ENCODE assay signal across 8 cellular contexts in genomic region chr17:3002538-3003301, GRCh38.
DNase-seq lines count a peak whose midpoint lies in the region; ATAC-seq and TF ChIP-seq lines count a peak whose summit lies in the region.

No MANE protein-coding gene starts in this region.

- H3K27ac Mint-ChIP-seq in CD8-positive, alpha-beta T cell, result peak overlapping the region; percentile 37
- H3K27ac Mint-ChIP-seq in activated naive CD8-positive, alpha-beta T cell treated with anti-CD3 and anti-CD28 coated beads, Interleukin-2, amount 50 U/mL, for 24 hours, result no peak overlapping the region
- H3K27ac Mint-ChIP-seq in activated naive CD4-positive, alpha-beta T cell treated with anti-CD3 and anti-CD28 coated beads for 36 hours, result no peak overlapping the region

- no peak for ATAC-seq in CD8-positive, alpha-beta T cell
- peak; percentile 76 for ATAC-seq in GM19395 (IDR thresholded peaks at IDR 0.05; ENCODE audit: unreplicated experiment)
- ATAC-seq in HG03342 (IDR thresholded peaks at IDR 0.05; ENCODE audit: unreplicated experiment), result peak; percentile 71
- peak; percentile 29 for ATAC-seq in activated naive CD8-positive, alpha-beta T cell treated with anti-CD3 and anti-CD28 coated beads, Interleukin-2, amount 50 U/mL, for 24 hours
- no peak for ATAC-seq in sciatic nerve

- POLR2A ChIA-PET in CD8-positive, alpha-beta T cell (lab: Charles Lee), result no interaction called here

- H3K27me3 ChIP-seq in CD8-positive, alpha-beta T cell (ENCODE audit: insufficient read depth, low read length), result no peaks in the 10 kb centered on the region
- H3K27me3 ChIP-seq in smooth muscle cell (ENCODE audit: low read depth), result no peaks in the 10 kb centered on the region

- WGBS in smooth muscle cell (ENCODE audit: low lambda C conversion rate), result 93% methylated on average over 14 of the region's 14 CpGs

- no peak overlapping the region for H3K9ac ChIP-seq in smooth muscle cell (ENCODE audit: low read depth)

- no peak overlapping the region for H3K4me2 ChIP-seq in smooth muscle cell

- no peak overlapping the region for H2AFZ ChIP-seq in smooth muscle cell (ENCODE audit: low read depth)

- H3K79me2 ChIP-seq in smooth muscle cell (ENCODE audit: low read depth), result no peaks in the 10 kb centered on the region

- TF ChIP-seq CTCF in CD8-positive, alpha-beta T cell (IDR thresholded peaks at IDR 0.05), result no peak
- no peak for TF ChIP-seq CTCF in smooth muscle cell (IDR thresholded peaks at IDR 0.05; ENCODE audit: borderline replicate concordance, insufficient read depth, poor library complexity, severe bottlenecking)

- CTCF ChIA-PET in CD8-positive, alpha-beta T cell (lab: Charles Lee), result interaction anchor here (1.7 to 13.4 kb wide), 2 partner anchors 10 to 152 kb away, joined by 7 to 167 read pairs; no protein-coding TSS in a partner anchor
- CTCF ChIA-PET in activated naive CD4-positive, alpha-beta T cell treated with anti-CD3 and anti-CD28 coated beads for 36 hours (lab: Charles Lee), result interaction anchor here (0.9 to 1.9 kb wide), 3 partner anchors 10 to 167 kb away, joined by 3 to 8 read pairs (median 5); no protein-coding TSS in a partner anchor

- no peak overlapping the region for H3K4me3 ChIP-seq in CD8-positive, alpha-beta T cell (ENCODE audit: low read depth, low read length)
- H3K4me3 ChIP-seq in smooth muscle cell, result no peak overlapping the region

- no peaks in the 10 kb centered on the region for H3K27me3 Mint-ChIP-seq in CD8-positive, alpha-beta T cell (ENCODE audit: low read depth)
- H3K27me3 Mint-ChIP-seq in activated naive CD8-positive, alpha-beta T cell treated with anti-CD3 and anti-CD28 coated beads, Interleukin-2, amount 50 U/mL, for 24 hours, result no peaks in the 10 kb centered on the region
- H3K27me3 Mint-ChIP-seq in activated naive CD4-positive, alpha-beta T cell treated with anti-CD3 and anti-CD28 coated beads for 36 hours (ENCODE audit: low read depth), result no peaks in the 10 kb centered on the region

- H3K9me3 Mint-ChIP-seq in CD8-positive, alpha-beta T cell, result no peaks in the 10 kb centered on the region
- H3K9me3 Mint-ChIP-seq in activated naive CD8-positive, alpha-beta T cell treated with anti-CD3 and anti-CD28 coated beads, Interleukin-2, amount 50 U/mL, for 24 hours, result no peaks in the 10 kb centered on the region
- H3K9me3 Mint-ChIP-seq in activated naive CD4-positive, alpha-beta T cell treated with anti-CD3 and anti-CD28 coated beads for 36 hours, result no peaks in the 10 kb centered on the region

- no peak overlapping the region for H3K27ac ChIP-seq in CD8-positive, alpha-beta T cell (ENCODE audit: low read depth, low read length)
- H3K27ac ChIP-seq in smooth muscle cell (ENCODE audit: low read depth), result no peak overlapping the region

- H3K4me1 Mint-ChIP-seq in CD8-positive, alpha-beta T cell (ENCODE audit: low read depth), result peaks cover 29% of the 10 kb centered on the region
- H3K4me1 Mint-ChIP-seq in activated naive CD8-positive, alpha-beta T cell treated with anti-CD3 and anti-CD28 coated beads, Interleukin-2, amount 50 U/mL, for 24 hours, result peaks cover 24% of the 10 kb centered on the region
- H3K4me1 Mint-ChIP-seq in activated naive CD4-positive, alpha-beta T cell treated with anti-CD3 and anti-CD28 coated beads for 36 hours (ENCODE audit: low read depth), result peaks cover 27% of the 10 kb centered on the region

- H3K9me3 ChIP-seq in CD8-positive, alpha-beta T cell (ENCODE audit: low read length), result no peaks in the 10 kb centered on the region
- no peaks in the 10 kb centered on the region for H3K9me3 ChIP-seq in smooth muscle cell (replicated peaks; ENCODE audit: low read depth)

- peaks cover 28% of the 10 kb centered on the region for H3K4me1 ChIP-seq in CD8-positive, alpha-beta T cell (ENCODE audit: insufficient read depth, low read length)
- H3K4me1 ChIP-seq in smooth muscle cell (ENCODE audit: low read depth), result no peaks in the 10 kb centered on the region

- H3K36me3 Mint-ChIP-seq in CD8-positive, alpha-beta T cell, result peaks cover 31% of the 10 kb centered on the region
- no peaks in the 10 kb centered on the region for H3K36me3 Mint-ChIP-seq in activated naive CD8-positive, alpha-beta T cell treated with anti-CD3 and anti-CD28 coated beads, Interleukin-2, amount 50 U/mL, for 24 hours (ENCODE audit: low read depth)
- no peaks in the 10 kb centered on the region for H3K36me3 Mint-ChIP-seq in activated naive CD4-positive, alpha-beta T cell treated with anti-CD3 and anti-CD28 coated beads for 36 hours (ENCODE audit: low read depth)

- H3K4me3 Mint-ChIP-seq in CD8-positive, alpha-beta T cell, result peak overlapping the region; percentile 51
- H3K4me3 Mint-ChIP-seq in activated naive CD8-positive, alpha-beta T cell treated with anti-CD3 and anti-CD28 coated beads, Interleukin-2, amount 50 U/mL, for 24 hours, result no peak overlapping the region
- H3K4me3 Mint-ChIP-seq in activated naive CD4-positive, alpha-beta T cell treated with anti-CD3 and anti-CD28 coated beads for 36 hours, result no peak overlapping the region

- no peaks in the 10 kb centered on the region for H4K20me1 ChIP-seq in smooth muscle cell (ENCODE audit: low read depth)

- intact Hi-C loops in CD8-positive, alpha-beta T cell (cut with DNase I, micrococcal nuclease), result no loop called here
- intact Hi-C loops in sciatic nerve (cut with DNase I), result no loop called here
- intact Hi-C loops in activated naive CD4-positive, alpha-beta T cell treated with anti-CD3 and anti-CD28 coated beads for 36 hours (cut with micrococcal nuclease), result loop anchor here (10.0 kb wide), 1 partner anchor 48 kb away; no protein-coding TSS in a partner anchor

- H3F3A ChIP-seq in smooth muscle cell (ENCODE audit: low read depth), result no peaks in the 10 kb centered on the region

- peak in 1 of 7 experiments; percentile 53 for DNase-seq in CD8-positive, alpha-beta T cell
- peak; percentile 18 for DNase-seq in activated naive CD8-positive, alpha-beta T cell treated with anti-CD3 and anti-CD28 coated beads, Interleukin-2, amount 50 U/mL, for 24 hours
- peak; percentile 49 for DNase-seq in sciatic nerve (ENCODE audit: low spot score)
- no peak for DNase-seq in smooth muscle cell (lab: John Stamatoyannopoulos, UW; ENCODE audit: unreplicated experiment)
- no peak for DNase-seq in activated naive CD4-positive, alpha-beta T cell treated with anti-CD3 and anti-CD28 coated beads for 36 hours
- no peak for DNase-seq in activated CD4-positive, alpha-beta T cell treated with anti-CD3 and anti-CD28 coated beads for 48 hours

- peaks cover 3% of the 10 kb centered on the region for H3K36me3 ChIP-seq in CD8-positive, alpha-beta T cell (ENCODE audit: insufficient read depth, low read length)
- no peaks in the 10 kb centered on the region for H3K36me3 ChIP-seq in smooth muscle cell (ENCODE audit: low read depth)

Comparison
In these comparisons a context has a peak if more than half of its experiments do, and no peak if none do; other contexts are left out.
1. ATAC-seq: peak in GM19395 (single experiment), HG03342 (single experiment) and activated naive CD8-positive, alpha-beta T cell treated with anti-CD3 and anti-CD28 coated beads, Interleukin-2, amount 50 U/mL, for 24 hours (single experiment); none in CD8-positive, alpha-beta T cell (single experiment) and sciatic nerve (single experiment).
2. DNase-seq: peak in activated naive CD8-positive, alpha-beta T cell treated with anti-CD3 and anti-CD28 coated beads, Interleukin-2, amount 50 U/mL, for 24 hours (single experiment) and sciatic nerve (single experiment); none in smooth muscle cell (single experiment), activated naive CD4-positive, alpha-beta T cell treated with anti-CD3 and anti-CD28 coated beads for 36 hours (single experiment) and activated CD4-positive, alpha-beta T cell treated with anti-CD3 and anti-CD28 coated beads for 48 hours (single experiment).